16 cellular contexts compared by ENCODE assay signal in the genomic region with DNA sequence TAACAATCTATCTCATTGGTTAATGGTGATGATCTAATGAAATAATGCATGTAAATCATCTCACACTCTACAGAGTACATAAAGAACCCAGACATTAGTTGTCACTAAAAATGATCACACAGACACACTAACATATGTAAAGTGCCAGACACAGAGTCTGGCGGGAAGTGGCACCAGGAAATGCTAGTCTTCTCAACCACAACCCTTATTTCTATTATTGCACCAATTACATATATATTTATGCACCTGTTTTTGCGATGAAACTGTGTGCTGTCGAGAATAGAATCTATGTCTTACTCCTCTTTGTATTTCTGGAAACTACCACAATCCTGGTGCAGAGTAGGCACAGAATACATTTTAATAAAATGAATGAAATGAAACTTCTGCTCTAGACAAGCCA.
DNase-seq lines count a peak whose midpoint lies in the region; ATAC-seq and TF ChIP-seq lines count a peak whose summit lies in the region.
"Had no signal": no experiment of that assay in that cellular context is flagged by ENCODE, and none has a peak within 500 bp of the region (broad histone marks: within the 10 kb centered on the region; RNA-seq: fewer than 3 reads in every experiment).

No MANE protein-coding gene starts in this region.

- H3K79me2 ChIP-seq in MM.1S (ENCODE audit: low read length), result no peaks in the 10 kb centered on the region

- no peaks in the 10 kb centered on the region for H3K9me2 ChIP-seq in MM.1S (replicated peaks; ENCODE audit: insufficient read depth, low read length)

- peak overlapping the region in 1 of 11 experiments; percentile 46; a peak in 2 of 22 replicates for H3K27ac ChIP-seq in BLaER1 treated with 17β-estradiol and CSF1 and Interleukin-3, amounts not matched to agents 10 nM and 100 nM
- H3K27ac ChIP-seq in MM.1S (ENCODE audit: low read length), result peak overlapping the region; percentile 78

- H3K4me3 ChIP-seq in BLaER1 treated with 17β-estradiol and CSF1 and Interleukin-3, amounts not matched to agents 10 nM and 100 nM, result no peak overlapping the region
- H3K4me3 ChIP-seq in MM.1S (ENCODE audit: low read length), result peak overlapping the region; percentile 11; the same call in 1 of the 2 replicates

- no peak for TF ChIP-seq CTCF in MM.1S (IDR thresholded peaks at IDR 0.05; ENCODE audit: low read length)

- DNase-seq in MM.1S (peak; percentile 85), NCI-H526 treated with DMSO at 0.1 percent for 48 hours (lab: John Stamatoyannopoulos, UW) (peak; percentile 77), germinal center (ENCODE audit: low spot score) (peak; percentile 61), NCI-H446 (lab: John Stamatoyannopoulos, UW) (no peak)
- DNase-seq: 8988T; AML-193; C1 segment of cervical spinal cord; Calu3; CD4-positive, alpha-beta T cell; DMS79; GDM1; GOT3; H9 had no signal

- no peaks in the 10 kb centered on the region for H3K27me3 ChIP-seq in BLaER1 treated with 17β-estradiol and CSF1 and Interleukin-3, amounts not matched to agents 10 nM and 100 nM
- no peaks in the 10 kb centered on the region for H3K27me3 ChIP-seq in MM.1S (replicated peaks; ENCODE audit: insufficient read depth, low read length)

- H3K4me1 ChIP-seq in BLaER1 treated with 17β-estradiol and CSF1 and Interleukin-3, amounts not matched to agents 10 nM and 100 nM, result peaks cover 0 to 28% (median 17%) of the 10 kb centered on the region in 10 experiments; a peak in 16 of 20 replicates
- H3K4me1 ChIP-seq in MM.1S (ENCODE audit: low read length), result peaks cover 31% of the 10 kb centered on the region

- peaks cover 14% of the 10 kb centered on the region for H3F3A ChIP-seq in MM.1S (ENCODE audit: insufficient read depth, low read length)

- H2AFZ ChIP-seq in MM.1S (ENCODE audit: low read length), result peak overlapping the region; percentile 21; the same call in 1 of the 2 replicates

- no peaks in the 10 kb centered on the region for H3K36me3 ChIP-seq in BLaER1 treated with 17β-estradiol and CSF1 and Interleukin-3, amounts not matched to agents 10 nM and 100 nM
- no peaks in the 10 kb centered on the region for H3K36me3 ChIP-seq in MM.1S (replicated peaks; ENCODE audit: insufficient read depth, low read length)

- H3K9me3 ChIP-seq in BLaER1 treated with 17β-estradiol and CSF1 and Interleukin-3, amounts not matched to agents 10 nM and 100 nM (replicated peaks in 1 of 11), result no peaks in the 10 kb centered on the region
- H3K9me3 ChIP-seq in MM.1S (replicated peaks; ENCODE audit: insufficient read depth, low read length), result no peaks in the 10 kb centered on the region

- peak overlapping the region in 1 of 11 experiments; percentile 39; a peak in 1 of 22 replicates for H3K9ac ChIP-seq in BLaER1 treated with 17β-estradiol and CSF1 and Interleukin-3, amounts not matched to agents 10 nM and 100 nM
- peak overlapping the region; percentile 34; the same call in 1 of the 2 replicates for H3K9ac ChIP-seq in MM.1S (ENCODE audit: low read length)

- H4K20me1 ChIP-seq in BLaER1 treated with 17β-estradiol and CSF1 and Interleukin-3, amounts not matched to agents 10 nM and 100 nM, result no peaks in the 10 kb centered on the region
- no peaks in the 10 kb centered on the region for H4K20me1 ChIP-seq in MM.1S (ENCODE audit: insufficient read depth, low read length)

- ATAC-seq in GM19395 (IDR thresholded peaks at IDR 0.05; ENCODE audit: unreplicated experiment) (no peak), GM18520 (IDR thresholded peaks at IDR 0.05; ENCODE audit: unreplicated experiment) (no peak)

- peak overlapping the region in 9 of 11 experiments; percentile 14 to 73 (median 60); a peak in 17 of 22 replicates for H3K4me2 ChIP-seq in BLaER1 treated with 17β-estradiol and CSF1 and Interleukin-3, amounts not matched to agents 10 nM and 100 nM
- peak overlapping the region; percentile 52 for H3K4me2 ChIP-seq in MM.1S (ENCODE audit: low read depth, low read length)

Comparison
In these comparisons a context has a peak if more than half of its experiments do, and no peak if none do; other contexts are left out.
1. DNase-seq: peak in MM.1S (single experiment), NCI-H526 treated with DMSO at 0.1 percent for 48 hours (single experiment) and germinal center (single experiment); none in NCI-H446 (0 of 2).